In genomic region chr5:96663608-96664007, GRCh38 we compare ENCODE assay signal across 8 cellular contexts. TPM values are rescaled to one million over a fixed set of nuclear protein-coding genes. Genes with fewer than 3 reads are reported as not detected.
DNase-seq lines count a peak whose midpoint lies in the region; ATAC-seq and TF ChIP-seq lines count a peak whose summit lies in the region.

No MANE protein-coding gene starts in this region.

- H3K36me3 ChIP-seq in sigmoid colon: no peaks in the 10 kb centered on the region

- WGBS in sigmoid colon, 2 donors: 13 to 46% methylated on average over 6 of the region's 6 CpGs

- H3K27me3 Mint-ChIP-seq in T-cell: no peaks in the 10 kb centered on the region

- no peak for TF ChIP-seq POLR2A in sigmoid colon (IDR thresholded peaks at IDR 0.05)

- POLR2A ChIA-PET in T-cell (lab: Charles Lee): interaction anchor here (0.6 to 3.5 kb wide), 8 partner anchors 10 to 266 kb away, joined by 3 to 39 read pairs (median 5); no protein-coding TSS in a partner anchor

- intact Hi-C loops in sigmoid colon (cut with DNase I): loop anchor here (2.0 to 5.0 kb wide), 7 partner anchors 39 to 701 kb away; partner anchors contain the start of genes ELL2, ERAP1 and RIOK2

- CTCF ChIA-PET in T-cell (lab: Charles Lee): interaction anchor here (0.6 to 1.6 kb wide), 7 partner anchors 24 to 319 kb away, joined by 3 to 9 read pairs (median 5); no protein-coding TSS in a partner anchor

- H3K4me3 ChIP-seq in GM12875 (ENCODE audit: low read depth, low read length) (peak overlapping the region; percentile 58), fibroblast of the aortic adventitia (ENCODE audit: low read depth, low read length) (peak overlapping the region; percentile 94), sigmoid colon (peak overlapping the region; percentile 92 to 98 (median 94))

- TF ChIP-seq CTCF in GM12875 (IDR thresholded peaks at IDR 0.05; ENCODE audit: borderline replicate concordance, insufficient read depth, low read depth, low read length): no peak
- no peak for TF ChIP-seq CTCF in fibroblast of the aortic adventitia (IDR thresholded peaks at IDR 0.05; ENCODE audit: insufficient read depth, low read length)
- no peak for TF ChIP-seq CTCF in sigmoid colon (IDR thresholded peaks at IDR 0.05)
- TF ChIP-seq CTCF in GM13977 (IDR thresholded peaks at IDR 0.05; ENCODE audit: extremely low read depth, insufficient read depth, missing control alignments): no peak

- H3K4me1 Mint-ChIP-seq in T-cell: peaks cover 53 to 69% (median 64%) of the 10 kb centered on the region in 3 donors

- in situ Hi-C loops in GM13977 (cut with MboI; ENCODE audit: low pct_unique_long_range_greater_than_20kb, low sequenced_read_pairs, unreplicated experiment): no loop called here

- peak overlapping the region; percentile 99 to 100 (median 100) for H3K27ac ChIP-seq in sigmoid colon

- peaks cover 0 to 48% (median 24%) of the 10 kb centered on the region in 4 donors for H3K4me1 ChIP-seq in sigmoid colon

- H3K9me3 Mint-ChIP-seq in T-cell: no peaks in the 10 kb centered on the region

- no peak for ATAC-seq in T-cell (replicated peaks in 1 of 4)
- ATAC-seq in HG03139 (IDR thresholded peaks at IDR 0.05; ENCODE audit: unreplicated experiment): no peak

- no peaks in the 10 kb centered on the region for H3K36me3 Mint-ChIP-seq in T-cell

- H3K27ac Mint-ChIP-seq in T-cell: peak overlapping the region; percentile 95 to 97

- DNase-seq in T-cell: no peak
- DNase-seq in fibroblast of the aortic adventitia (ENCODE audit: low read depth): no peak
- DNase-seq in sigmoid colon: no peak
- no peak for DNase-seq in UCSD-AML1 (lab: John Stamatoyannopoulos, UW; ENCODE audit: unreplicated experiment)
- DNase-seq in GM13977 (ENCODE audit: low spot score): no peak
- no peak for DNase-seq in NCI-H187 treated with DMSO at 0.1 percent for 48 hours (lab: John Stamatoyannopoulos, UW)

- no peaks in the 10 kb centered on the region for H3K9me3 ChIP-seq in sigmoid colon

- H3K27me3 ChIP-seq in sigmoid colon: no peaks in the 10 kb centered on the region

- H3K4me3 Mint-ChIP-seq in T-cell: peak overlapping the region; percentile 94 to 98 (median 97)

- TF ChIP-seq EP300 in sigmoid colon (IDR thresholded peaks at IDR 0.05): no peak

RNA-seq across cellular contexts. Expression of gene CAST, which starts 1.4 kb away (rescaled TPM):
- total RNA-seq in T-cell: 100 to 1,000 TPM; 166 to 238 (median 191) TPM
- total RNA-seq in fibroblast of the aortic adventitia (ENCODE audit: low replicate concordance): 388 and 398 TPM in 2 replicates
- total RNA-seq in sigmoid colon: 100 to 1,000 TPM; 225 to 348 (median 247) TPM
- polyA plus RNA-seq in sigmoid colon: 100 to 1,000 TPM; 138 to 151 (median 147) TPM
